ENCODE assay signal across 13 cellular contexts in genomic region chr3:135310317-135310716, GRCh38.
DNase-seq lines count a peak whose midpoint lies in the region; ATAC-seq and TF ChIP-seq lines count a peak whose summit lies in the region.
"Had no signal": no experiment of that assay in that cellular context is flagged by ENCODE, and none has a peak within 500 bp of the region (broad histone marks: within the 10 kb centered on the region; RNA-seq: fewer than 3 reads in every experiment).

No MANE protein-coding gene starts in this region.

- TF ChIP-seq CTCF in WTC11 (IDR thresholded peaks at IDR 0.05) (no peak), body of pancreas (IDR thresholded peaks at IDR 0.05) (no peak)

- no peaks in the 10 kb centered on the region for H3K36me3 ChIP-seq in body of pancreas (replicated peaks in 1 of 2; ENCODE audit: insufficient read depth in 1 of 2, low read depth in 2 of 2)
- H3K36me3 ChIP-seq: vagina had no signal

- 22 to 45% methylated on average over 4 of the region's 4 CpGs for WGBS in body of pancreas, 2 donors

- no peaks in the 10 kb centered on the region for H3K36me3 Mint-ChIP-seq in WTC11

- H3K9me3 Mint-ChIP-seq in WTC11: no peaks in the 10 kb centered on the region; the same call in 1 of the 2 replicates

- no peak for TF ChIP-seq POLR2A in body of pancreas (IDR thresholded peaks at IDR 0.05)

- H3K4me1 Mint-ChIP-seq in WTC11: peaks cover 10% of the 10 kb centered on the region

- no peaks in the 10 kb centered on the region for H3K9me3 ChIP-seq in body of pancreas
- H3K9me3 ChIP-seq: vagina had no signal

- DNase-seq in EL (peak; percentile 4), WTC11 (ENCODE audit: low spot score) (no peak), body of pancreas (no peak), mesenteric fat pad (ENCODE audit: low spot score) (no peak)
- DNase-seq in activated CD4-positive, CD25-positive, alpha-beta regulatory T cell treated with anti-CD3 and anti-CD28 coated beads, Interleukin-2, amount 50 U/mL, for 72 hours: no peak
- DNase-seq: activated CD4-positive, alpha-beta T cell treated with anti-CD3 and anti-CD28 coated beads for 1 hour; dorsolateral prefrontal cortex; NCI-H2029 had no signal

- CTCF ChIA-PET in WTC11 (lab: Charles Lee): no interaction called here

- no peaks in the 10 kb centered on the region for H3K27me3 ChIP-seq in body of pancreas
- H3K27me3 ChIP-seq: vagina had no signal

- no peaks in the 10 kb centered on the region for H3K4me1 ChIP-seq in body of pancreas
- H3K4me1 ChIP-seq: vagina had no signal

- H3K27ac Mint-ChIP-seq in WTC11: no peak overlapping the region

- intact Hi-C loops in body of pancreas (cut with DNase I): no loop called here

- no peak overlapping the region for H3K27ac ChIP-seq in body of pancreas
- H3K27ac ChIP-seq: dorsolateral prefrontal cortex, vagina had no signal

- H3K4me3 Mint-ChIP-seq in WTC11: no peak overlapping the region

- no peak overlapping the region for H3K4me3 ChIP-seq in body of pancreas
- H3K4me3 ChIP-seq: dorsolateral prefrontal cortex, K562, vagina had no signal

- POLR2A ChIA-PET in WTC11 (lab: Charles Lee): no interaction called here

- ATAC-seq in GM21619 (IDR thresholded peaks at IDR 0.05; ENCODE audit: unreplicated experiment) (peak; percentile 65), HG03565 (IDR thresholded peaks at IDR 0.05; ENCODE audit: unreplicated experiment) (peak; percentile 71), WTC11 (peak; percentile 61), body of pancreas (no peak), GM21367 (IDR thresholded peaks at IDR 0.05; ENCODE audit: unreplicated experiment) (no peak)
- ATAC-seq: K562 had no signal

- peaks cover 3% of the 10 kb centered on the region for H3K27me3 Mint-ChIP-seq in WTC11 (ENCODE audit: low read depth)

TF ChIP-seq in WTC11, 78 proteins besides CTCF, POLR2A, EP300 and RAD21:
- TF ChIP-seq ZNF532 (CRISPR knock-in tag; IDR thresholded peaks at IDR 0.05; ENCODE audit: borderline replicate concordance) (no peak), ZNF121 (CRISPR knock-in tag; IDR thresholded peaks at IDR 0.05) (no peak), PREB (CRISPR knock-in tag; IDR thresholded peaks at IDR 0.05; ENCODE audit: borderline replicate concordance) (no peak)

Comparison
In these comparisons a context has a peak if more than half of its experiments do, and no peak if none do; other contexts are left out.
1. ATAC-seq: peak in GM21619 (single experiment), HG03565 (single experiment) and WTC11 (single experiment); none in body of pancreas (single experiment) and GM21367 (single experiment).